2 cellular contexts compared by ENCODE assay signal in genomic region chr19:40088299-40089047, GRCh38.
TF ChIP-seq lines count a peak whose summit lies in the region.

No MANE protein-coding gene starts in this region.

TF ChIP-seq in HepG2, 621 proteins besides CTCF, POLR2A, EP300 and RAD21:
- no peak for TF ChIP-seq ZNF431 (CRISPR knock-in tag; IDR thresholded peaks at IDR 0.05; ENCODE audit: borderline replicate concordance, low read depth)
- TF ChIP-seq, protein P1, sequence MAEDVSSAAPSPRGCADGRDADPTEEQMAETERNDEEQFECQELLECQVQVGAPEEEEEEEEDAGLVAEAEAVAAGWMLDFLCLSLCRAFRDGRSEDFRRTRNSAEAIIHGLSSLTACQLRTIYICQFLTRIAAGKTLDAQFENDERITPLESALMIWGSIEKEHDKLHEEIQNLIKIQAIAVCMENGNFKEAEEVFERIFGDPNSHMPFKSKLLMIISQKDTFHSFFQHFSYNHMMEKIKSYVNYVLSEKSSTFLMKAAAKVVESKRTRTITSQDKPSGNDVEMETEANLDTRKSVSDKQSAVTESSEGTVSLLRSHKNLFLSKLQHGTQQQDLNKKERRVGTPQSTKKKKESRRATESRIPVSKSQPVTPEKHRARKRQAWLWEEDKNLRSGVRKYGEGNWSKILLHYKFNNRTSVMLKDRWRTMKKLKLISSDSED (CRISPR knock-in tag; IDR thresholded peaks at IDR 0.05): no peak
- TF ChIP-seq ZNF619 (CRISPR knock-in tag; IDR thresholded peaks at IDR 0.05): no peak
- TF ChIP-seq MEF2D (CRISPR knock-in tag; IDR thresholded peaks at IDR 0.05): no peak
- no peak for TF ChIP-seq TAF1 (CRISPR knock-in tag; IDR thresholded peaks at IDR 0.05)
- TF ChIP-seq NRL (CRISPR knock-in tag; IDR thresholded peaks at IDR 0.05; ENCODE audit: borderline replicate concordance): no peak
- TF ChIP-seq ZNF709 (CRISPR knock-in tag; IDR thresholded peaks at IDR 0.05): no peak
- TF ChIP-seq KDM2A (CRISPR knock-in tag; IDR thresholded peaks at IDR 0.05; ENCODE audit: borderline replicate concordance, low read depth): no peak
- TF ChIP-seq ZEB1 (IDR thresholded peaks at IDR 0.05; ENCODE audit: insufficient replicate concordance, low read depth): no peak
- TF ChIP-seq NFIB (CRISPR knock-in tag; IDR thresholded peaks at IDR 0.05; ENCODE audit: borderline replicate concordance): no peak
- no peak for TF ChIP-seq ZBTB7B (CRISPR knock-in tag; IDR thresholded peaks at IDR 0.05)
- no peak for TF ChIP-seq DPF2 (CRISPR knock-in tag; IDR thresholded peaks at IDR 0.05; ENCODE audit: borderline replicate concordance, low read depth)
- no peak for TF ChIP-seq MEIS2 (CRISPR knock-in tag; IDR thresholded peaks at IDR 0.05)
- TF ChIP-seq KLF16 (CRISPR knock-in tag; IDR thresholded peaks at IDR 0.05): no peak

TF ChIP-seq in WTC11, 78 proteins besides CTCF, POLR2A, EP300 and RAD21:
- TF ChIP-seq, protein P2, sequence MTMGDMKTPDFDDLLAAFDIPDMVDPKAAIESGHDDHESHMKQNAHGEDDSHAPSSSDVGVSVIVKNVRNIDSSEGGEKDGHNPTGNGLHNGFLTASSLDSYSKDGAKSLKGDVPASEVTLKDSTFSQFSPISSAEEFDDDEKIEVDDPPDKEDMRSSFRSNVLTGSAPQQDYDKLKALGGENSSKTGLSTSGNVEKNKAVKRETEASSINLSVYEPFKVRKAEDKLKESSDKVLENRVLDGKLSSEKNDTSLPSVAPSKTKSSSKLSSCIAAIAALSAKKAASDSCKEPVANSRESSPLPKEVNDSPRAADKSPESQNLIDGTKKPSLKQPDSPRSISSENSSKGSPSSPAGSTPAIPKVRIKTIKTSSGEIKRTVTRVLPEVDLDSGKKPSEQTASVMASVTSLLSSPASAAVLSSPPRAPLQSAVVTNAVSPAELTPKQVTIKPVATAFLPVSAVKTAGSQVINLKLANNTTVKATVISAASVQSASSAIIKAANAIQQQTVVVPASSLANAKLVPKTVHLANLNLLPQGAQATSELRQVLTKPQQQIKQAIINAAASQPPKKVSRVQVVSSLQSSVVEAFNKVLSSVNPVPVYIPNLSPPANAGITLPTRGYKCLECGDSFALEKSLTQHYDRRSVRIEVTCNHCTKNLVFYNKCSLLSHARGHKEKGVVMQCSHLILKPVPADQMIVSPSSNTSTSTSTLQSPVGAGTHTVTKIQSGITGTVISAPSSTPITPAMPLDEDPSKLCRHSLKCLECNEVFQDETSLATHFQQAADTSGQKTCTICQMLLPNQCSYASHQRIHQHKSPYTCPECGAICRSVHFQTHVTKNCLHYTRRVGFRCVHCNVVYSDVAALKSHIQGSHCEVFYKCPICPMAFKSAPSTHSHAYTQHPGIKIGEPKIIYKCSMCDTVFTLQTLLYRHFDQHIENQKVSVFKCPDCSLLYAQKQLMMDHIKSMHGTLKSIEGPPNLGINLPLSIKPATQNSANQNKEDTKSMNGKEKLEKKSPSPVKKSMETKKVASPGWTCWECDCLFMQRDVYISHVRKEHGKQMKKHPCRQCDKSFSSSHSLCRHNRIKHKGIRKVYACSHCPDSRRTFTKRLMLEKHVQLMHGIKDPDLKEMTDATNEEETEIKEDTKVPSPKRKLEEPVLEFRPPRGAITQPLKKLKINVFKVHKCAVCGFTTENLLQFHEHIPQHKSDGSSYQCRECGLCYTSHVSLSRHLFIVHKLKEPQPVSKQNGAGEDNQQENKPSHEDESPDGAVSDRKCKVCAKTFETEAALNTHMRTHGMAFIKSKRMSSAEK (CRISPR knock-in tag; IDR thresholded peaks at IDR 0.05; ENCODE audit: borderline replicate concordance): no peak
- TF ChIP-seq ZNF671 (CRISPR knock-in tag; IDR thresholded peaks at IDR 0.05) (no peak), ZNF263 (CRISPR knock-in tag; IDR thresholded peaks at IDR 0.05; ENCODE audit: low read depth) (no peak), GTF2I (CRISPR knock-in tag; conservative IDR thresholded peaks at IDR 0.05) (no peak), FOXP1 (CRISPR knock-in tag; IDR thresholded peaks at IDR 0.05; ENCODE audit: borderline replicate concordance) (no peak), JAZF1 (CRISPR knock-in tag; IDR thresholded peaks at IDR 0.05) (no peak), E2F1 (CRISPR knock-in tag; IDR thresholded peaks at IDR 0.05) (no peak), AFF4 (CRISPR knock-in tag; IDR thresholded peaks at IDR 0.05; ENCODE audit: borderline replicate concordance) (no peak), PRDM15 (CRISPR knock-in tag; IDR thresholded peaks at IDR 0.05) (no peak), CREM (CRISPR knock-in tag; IDR thresholded peaks at IDR 0.05) (no peak), MYBL2 (CRISPR knock-in tag; IDR thresholded peaks at IDR 0.05) (no peak)
- TF ChIP-seq, protein P3, sequence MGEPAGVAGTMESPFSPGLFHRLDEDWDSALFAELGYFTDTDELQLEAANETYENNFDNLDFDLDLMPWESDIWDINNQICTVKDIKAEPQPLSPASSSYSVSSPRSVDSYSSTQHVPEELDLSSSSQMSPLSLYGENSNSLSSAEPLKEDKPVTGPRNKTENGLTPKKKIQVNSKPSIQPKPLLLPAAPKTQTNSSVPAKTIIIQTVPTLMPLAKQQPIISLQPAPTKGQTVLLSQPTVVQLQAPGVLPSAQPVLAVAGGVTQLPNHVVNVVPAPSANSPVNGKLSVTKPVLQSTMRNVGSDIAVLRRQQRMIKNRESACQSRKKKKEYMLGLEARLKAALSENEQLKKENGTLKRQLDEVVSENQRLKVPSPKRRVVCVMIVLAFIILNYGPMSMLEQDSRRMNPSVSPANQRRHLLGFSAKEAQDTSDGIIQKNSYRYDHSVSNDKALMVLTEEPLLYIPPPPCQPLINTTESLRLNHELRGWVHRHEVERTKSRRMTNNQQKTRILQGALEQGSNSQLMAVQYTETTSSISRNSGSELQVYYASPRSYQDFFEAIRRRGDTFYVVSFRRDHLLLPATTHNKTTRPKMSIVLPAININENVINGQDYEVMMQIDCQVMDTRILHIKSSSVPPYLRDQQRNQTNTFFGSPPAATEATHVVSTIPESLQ (CRISPR knock-in tag; IDR thresholded peaks at IDR 0.05): no peak
TF ChIP-seq in WTC11: peak in this region for 0.
